ENCODE assay signal across 8 cellular contexts in genomic region chr3:170055209-170055608, GRCh38. TPM values are rescaled to one million over a fixed set of nuclear protein-coding genes. Genes with fewer than 3 reads are reported as not detected.
DNase-seq lines count a peak whose midpoint lies in the region; ATAC-seq, FAIRE-seq and TF ChIP-seq lines count a peak whose summit lies in the region.

No MANE protein-coding gene starts in this region.

- H3K9me3 ChIP-seq in esophagus muscularis mucosa (no peaks in the 10 kb centered on the region), stomach (no peaks in the 10 kb centered on the region)

- H3K36me3 ChIP-seq in esophagus muscularis mucosa (no peaks in the 10 kb centered on the region), stomach (no peaks in the 10 kb centered on the region)

- FAIRE-seq in GM18507 (lab: Jason Lieb, UNC) = peak; percentile 84

- intact Hi-C loops in esophagus muscularis mucosa (cut with DNase I) = no loop called here
- intact Hi-C loops in stomach (cut with DNase I; ENCODE audit: low total_unique reads) = no loop called here

- no peak for DNase-seq in GM18507 (ENCODE audit: extremely low spot score, insufficient read length, low read depth)
- DNase-seq in HS-5 (ENCODE audit: low read depth) = peak; percentile 20
- peak; percentile 35 to 64 for DNase-seq in foreskin keratinocyte
- no peak for DNase-seq in NCI-H1417 treated with DMSO at 0.1 percent for 48 hours (lab: John Stamatoyannopoulos, UW)
- no peak for DNase-seq in esophagus muscularis mucosa (ENCODE audit: extremely low spot score)
- DNase-seq in anterior cingulate cortex (lab: John Stamatoyannopoulos, UW) = no peak
- no peak for DNase-seq in stomach

- H3K4me1 ChIP-seq in foreskin keratinocyte (no peaks in the 10 kb centered on the region), esophagus muscularis mucosa (no peaks in the 10 kb centered on the region), stomach (peaks cover 0 to 29% (median 6%) of the 10 kb centered on the region in 4 donors)

- TF ChIP-seq CTCF in foreskin keratinocyte (conservative IDR thresholded peaks at IDR 0.05) = no peak
- no peak for TF ChIP-seq CTCF in esophagus muscularis mucosa (IDR thresholded peaks at IDR 0.05)
- no peak for TF ChIP-seq CTCF in stomach (IDR thresholded peaks at IDR 0.05)

- peak; percentile 75 for ATAC-seq in GM21717 (IDR thresholded peaks at IDR 0.05; ENCODE audit: unreplicated experiment)
- peak; percentile 83 for ATAC-seq in foreskin keratinocyte

- H3K27me3 ChIP-seq in foreskin keratinocyte (peaks cover 3% of the 10 kb centered on the region), esophagus muscularis mucosa (no peaks in the 10 kb centered on the region), stomach (no peaks in the 10 kb centered on the region)

- H3K4me3 ChIP-seq in esophagus muscularis mucosa = no peak overlapping the region
- no peak overlapping the region for H3K4me3 ChIP-seq in stomach

- H3K27ac ChIP-seq in foreskin keratinocyte (no peak overlapping the region), esophagus muscularis mucosa (replicated peaks in 1 of 4) (no peak overlapping the region), stomach (no peak overlapping the region)

- WGBS in esophagus muscularis mucosa = 87% methylated on average over 5 of the region's 5 CpGs
- 76 to 88% (median 86%) methylated on average over 5 of the region's 5 CpGs for WGBS in stomach, 5 donors

- TF ChIP-seq EP300 in esophagus muscularis mucosa (IDR thresholded peaks at IDR 0.05) = no peak
- no peak for TF ChIP-seq EP300 in stomach (IDR thresholded peaks at IDR 0.05)

- TF ChIP-seq POLR2A in esophagus muscularis mucosa (IDR thresholded peaks at IDR 0.05; ENCODE audit: low read depth) = no peak
- TF ChIP-seq POLR2A in stomach (IDR thresholded peaks at IDR 0.05) = no peak

RNA-seq across cellular contexts. Expression of gene GPR160, which starts 17.4 kb away (rescaled TPM):
- 0.10 and 0.42 TPM in 2 replicates for total RNA-seq in foreskin keratinocyte
- 0.17 and 0.31 TPM in 2 replicates for polyA plus RNA-seq in foreskin keratinocyte
- total RNA-seq in esophagus muscularis mucosa = 1 to 10 TPM; 1.2 to 2.9 (median 2.2) TPM
- total RNA-seq in stomach = 10 to 100 TPM in 4 of 5 donors, under 1 TPM in 1; 0.58 to 70.1 (median 52.4) TPM
- 10 to 100 TPM; 16.5 to 68.4 (median 43.8) TPM for polyA plus RNA-seq in stomach

Comparison
In these comparisons a context has a peak if more than half of its experiments do, and no peak if none do; other contexts are left out.
1. DNase-seq: peak in HS-5 (single experiment) and foreskin keratinocyte (2 of 2); none in GM18507 (single experiment), NCI-H1417 treated with DMSO at 0.1 percent for 48 hours (single experiment), esophagus muscularis mucosa (single experiment), anterior cingulate cortex (0 of 58) and stomach (single experiment).